ENCODE assay signal across 8 cellular contexts in the genomic region with DNA sequence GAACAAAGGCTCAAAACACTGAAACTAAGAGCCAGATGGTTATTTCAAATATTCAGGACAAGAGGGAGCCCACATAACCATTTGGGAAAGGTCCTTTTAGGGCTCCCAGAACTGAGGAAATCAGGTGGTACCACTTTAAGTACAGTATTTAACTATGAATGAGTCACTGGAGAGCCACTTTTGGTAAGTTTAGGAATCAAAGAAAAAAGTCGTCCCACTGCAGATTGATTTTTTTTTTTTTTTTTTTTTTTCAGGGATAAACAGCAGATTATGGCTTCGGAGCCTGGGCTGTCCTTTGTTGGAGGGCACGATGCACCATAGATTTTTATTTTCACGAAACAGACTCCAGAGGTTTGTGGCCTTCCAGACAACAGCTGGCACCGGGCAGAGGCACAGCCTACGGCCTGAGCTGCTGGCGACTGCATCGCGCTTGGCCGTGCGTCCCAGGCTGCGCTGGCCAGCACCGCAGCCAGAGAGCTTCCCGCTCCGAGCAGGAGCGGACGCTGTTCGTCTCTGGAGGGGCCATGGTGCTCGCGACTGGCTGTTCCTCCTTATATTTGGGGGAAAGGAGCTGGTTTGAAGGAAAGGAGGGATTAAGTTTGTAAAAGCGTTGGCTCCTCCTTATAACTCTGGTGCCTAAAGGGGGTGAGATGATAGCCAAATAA.
DNase-seq lines count a peak whose midpoint lies in the region; ATAC-seq, FAIRE-seq and TF ChIP-seq lines count a peak whose summit lies in the region.

No MANE protein-coding gene starts in this region.

- H3K4me1 ChIP-seq in KMS-11 (ENCODE audit: low read depth, poor library complexity, severe bottlenecking) (peaks cover 28% of the 10 kb centered on the region), keratinocyte (ENCODE audit: control insufficient read depth, extremely low read depth, insufficient read depth, low read length) (peaks cover 9% of the 10 kb centered on the region), stomach smooth muscle (ENCODE audit: control insufficient read depth, insufficient read depth, low read length) (peaks cover 12% of the 10 kb centered on the region)

- no peaks in the 10 kb centered on the region for H3K36me3 Mint-ChIP-seq in brain

- dilution Hi-C loops in keratinocyte (cut with MboI; ENCODE audit: extremely low pct_ligation_motif_present, low sequenced_read_pairs): no loop called here

- H3K4me3 Mint-ChIP-seq in brain: peak overlapping the region; percentile 88 to 97 (median 93)

- DNase-seq in D341Med (ENCODE audit: low spot score) (peak; percentile 68), keratinocyte (ENCODE audit: low read depth, low spot score) (no peak), NCI-H128 (lab: John Stamatoyannopoulos, UW; ENCODE audit: unreplicated experiment) (no peak)
- no peak for DNase-seq in activated naive CD4-positive, alpha-beta T cell treated with Interleukin-2 at 50 U/mL for 16 hours

- H3K27me3 ChIP-seq in KMS-11 (ENCODE audit: insufficient read depth, low read depth) (no peaks in the 10 kb centered on the region), keratinocyte (ENCODE audit: control insufficient read depth, extremely low read depth, insufficient read depth, low read length) (peaks cover 19% of the 10 kb centered on the region), stomach smooth muscle (ENCODE audit: control insufficient read depth in 1 of 2, insufficient read depth in 2 of 2, low read length in 2 of 2) (peaks cover 0 to 3% of the 10 kb centered on the region in 2 donors)

- H3K4me3 ChIP-seq in KMS-11 (IDR thresholded peaks at IDR 0.05; ENCODE audit: insufficient read depth, low read depth, low read length) (peak overlapping the region; percentile 88), keratinocyte (ENCODE audit: control insufficient read depth in 2 of 3, extremely low read depth in 1 of 3, insufficient read depth in 2 of 3, low read depth in 1 of 3, low read length in 3 of 3) (peak overlapping the region in 2 of 3 experiments; percentile 55 to 63), stomach smooth muscle (ENCODE audit: low read length in 2 of 2) (peak overlapping the region; percentile 34 to 79)

- H3K27ac ChIP-seq in KMS-11 (peak overlapping the region; percentile 65), keratinocyte (ENCODE audit: control insufficient read depth, insufficient read depth, low read length) (no peak overlapping the region), stomach smooth muscle (ENCODE audit: low read length) (peak overlapping the region; percentile 32)

- H3K4me1 Mint-ChIP-seq in brain: peaks cover 31% of the 10 kb centered on the region

- TF ChIP-seq CTCF in KMS-11 (conservative IDR thresholded peaks at IDR 0.05; ENCODE audit: low read depth, low read length) (no peak), brain (conservative IDR thresholded peaks at IDR 0.05) (no peak), keratinocyte (optimal IDR thresholded peaks at IDR 0.05 in 1 of 3, IDR thresholded peaks at IDR 0.05 in 1 of 3, conservative IDR thresholded peaks at IDR 0.05 in 1 of 3; ENCODE audit: extremely low read depth in 1 of 3, insufficient read depth in 2 of 3, low read length in 3 of 3) (no peak)

- peak overlapping the region; percentile 96 for H2AFZ ChIP-seq in KMS-11 (ENCODE audit: low read depth)
- peak overlapping the region; percentile 68 for H2AFZ ChIP-seq in keratinocyte (ENCODE audit: control insufficient read depth, low read length)

- H3K4me2 ChIP-seq in KMS-11 (peak overlapping the region; percentile 61), keratinocyte (ENCODE audit: control insufficient read depth, extremely low read depth, insufficient read depth, low read depth, low read length) (peak overlapping the region; percentile 93)

- FAIRE-seq in keratinocyte (lab: Jason Lieb, UNC): no peak

- no peaks in the 10 kb centered on the region for H3K9me3 ChIP-seq in keratinocyte (ENCODE audit: control insufficient read depth, low read depth, low read length)
- H3K9me3 ChIP-seq in stomach smooth muscle (ENCODE audit: control insufficient read depth in 2 of 2, low read length in 2 of 2): no peaks in the 10 kb centered on the region

- peaks cover 17% of the 10 kb centered on the region for H3K27me3 Mint-ChIP-seq in brain

- no peak for ATAC-seq in GM21526 (IDR thresholded peaks at IDR 0.05; ENCODE audit: low FRiP score, unreplicated experiment)

- no peaks in the 10 kb centered on the region for H3K9me3 Mint-ChIP-seq in brain

- H3K27ac Mint-ChIP-seq in brain: peak overlapping the region; percentile 77 to 96 (median 94)

- no peaks in the 10 kb centered on the region for H3K79me2 ChIP-seq in KMS-11 (ENCODE audit: insufficient read depth, low read depth)
- H3K79me2 ChIP-seq in keratinocyte (ENCODE audit: control insufficient read depth, insufficient read depth, low read length): no peaks in the 10 kb centered on the region

- H3K9ac ChIP-seq in KMS-11: peak overlapping the region; percentile 61; the same call in 1 of the 2 replicates
- no peak overlapping the region for H3K9ac ChIP-seq in keratinocyte (ENCODE audit: control insufficient read depth, extremely low read depth, insufficient read depth, low read length)
- peak overlapping the region in 1 of 2 donors; percentile 34 for H3K9ac ChIP-seq in stomach smooth muscle (ENCODE audit: low read length in 2 of 2)

- H3K9me1 ChIP-seq in keratinocyte (ENCODE audit: control insufficient read depth, extremely low read depth, insufficient read depth, low read length): no peaks in the 10 kb centered on the region

- no peaks in the 10 kb centered on the region for H4K20me1 ChIP-seq in KMS-11 (ENCODE audit: insufficient read depth)
- no peaks in the 10 kb centered on the region for H4K20me1 ChIP-seq in keratinocyte (ENCODE audit: control insufficient read depth, extremely low read depth, insufficient read depth, low read length)

- H3K36me3 ChIP-seq in KMS-11 (ENCODE audit: insufficient read depth): no peaks in the 10 kb centered on the region
- no peaks in the 10 kb centered on the region for H3K36me3 ChIP-seq in keratinocyte (ENCODE audit: control insufficient read depth in 2 of 2, extremely low read depth in 1 of 2, insufficient read depth in 2 of 2, low read length in 2 of 2)
- H3K36me3 ChIP-seq in stomach smooth muscle (ENCODE audit: control insufficient read depth in 2 of 2, insufficient read depth in 2 of 2, low read length in 2 of 2): no peaks in the 10 kb centered on the region
